Comparison of ENCODE assay signal across 10 cellular contexts in genomic region chr3:8529197-8529637, GRCh38. TPM values are rescaled to one million over a fixed set of nuclear protein-coding genes. Genes with fewer than 3 reads are reported as not detected.
A peak's percentile ranks its signal among the peaks of the same experiment; 100 is the strongest.
DNase-seq lines count a peak whose midpoint lies in the region; ATAC-seq and TF ChIP-seq lines count a peak whose summit lies in the region.
"Had no signal": no experiment of that assay in that cellular context is flagged by ENCODE, and none has a peak within 500 bp of the region (broad histone marks: within the 10 kb centered on the region; RNA-seq: fewer than 3 reads in every experiment).

No MANE protein-coding gene starts in this region.

- WGBS in transverse colon (ENCODE audit: low coverage in 1 of 2), 2 donors = 80 to 82% methylated on average over 7 to 8 of the region's 8 CpGs

- no peak for TF ChIP-seq EP300 in transverse colon (IDR thresholded peaks at IDR 0.05; ENCODE audit: low read depth)

- H3K4me3 ChIP-seq in transverse colon = no peak overlapping the region
- H3K4me3 ChIP-seq: adrenal gland had no signal

- no peak for ATAC-seq in HG02981 (IDR thresholded peaks at IDR 0.05; ENCODE audit: unreplicated experiment)
- ATAC-seq: activated CD4-positive, CD25-positive, alpha-beta regulatory T cell treated with anti-CD3 and anti-CD28 coated beads, Interleukin-2, amount 50 U/mL, for 24 hours; HCT116 had no signal

- in situ Hi-C loops in transverse colon (cut with MboI; ENCODE audit: low pct_ligation_motif_present in 1 of 4, low pct_unique_long_range_greater_than_20kb in 1 of 4, low sequenced_read_pairs in 3 of 4) = no loop called here

- no peaks in the 10 kb centered on the region for H3K36me3 ChIP-seq in transverse colon
- H3K36me3 ChIP-seq: adrenal gland had no signal

- no peak for TF ChIP-seq CTCF in transverse colon (IDR thresholded peaks at IDR 0.05)

- intact Hi-C loops in transverse colon (cut with DNase I; ENCODE audit: low total_unique reads) = no loop called here

- no peaks in the 10 kb centered on the region for H3K27me3 ChIP-seq in transverse colon
- H3K27me3 ChIP-seq: adrenal gland had no signal

- peak overlapping the region; percentile 10 to 42 (median 22) for H3K27ac ChIP-seq in transverse colon

- no peak for TF ChIP-seq POLR2A in transverse colon (IDR thresholded peaks at IDR 0.05)

- H3K4me1 ChIP-seq in transverse colon = peaks cover 0 to 9% (median 0%) of the 10 kb centered on the region in 4 donors

- DNase-seq in RPMI7951 (ENCODE audit: low read depth) (peak; percentile 90), fibroblast of gingiva (ENCODE audit: low read depth) (peak; percentile 40), midbrain (lab: John Stamatoyannopoulos, UW) (peak; percentile 43), transverse colon (no peak), NCI-H748 (lab: John Stamatoyannopoulos, UW; ENCODE audit: unreplicated experiment) (no peak)
- no peak for DNase-seq in activated CD4-positive, CD25-positive, alpha-beta regulatory T cell treated with anti-CD3 and anti-CD28 coated beads, Interleukin-2, amount 50 U/mL, for 72 hours

- no peaks in the 10 kb centered on the region for H3K9me3 ChIP-seq in transverse colon
- H3K9me3 ChIP-seq: adrenal gland had no signal

RNA-seq across cellular contexts. Expression of gene LMCD1, which starts 27.6 kb away (rescaled TPM):
- 31.8 and 40.6 TPM in 2 replicates for total RNA-seq in RPMI7951 (2014; rRNA removed; shearing (Covaris generic))
- 10 to 100 TPM in 2 of 4 donors, 1 to 10 TPM in 2; 6.7 to 26.6 (median 9.6) TPM for total RNA-seq in transverse colon

Comparison
In these comparisons a context has a peak if more than half of its experiments do, and no peak if none do; other contexts are left out.
1. DNase-seq: peak in RPMI7951 (single experiment), fibroblast of gingiva (single experiment) and midbrain (single experiment); none in transverse colon (single experiment), NCI-H748 (single experiment) and activated CD4-positive, CD25-positive, alpha-beta regulatory T cell treated with anti-CD3 and anti-CD28 coated beads, Interleukin-2, amount 50 U/mL, for 72 hours (single experiment).